Comparison of ENCODE assay signal across 13 cellular contexts in the genomic region with DNA sequence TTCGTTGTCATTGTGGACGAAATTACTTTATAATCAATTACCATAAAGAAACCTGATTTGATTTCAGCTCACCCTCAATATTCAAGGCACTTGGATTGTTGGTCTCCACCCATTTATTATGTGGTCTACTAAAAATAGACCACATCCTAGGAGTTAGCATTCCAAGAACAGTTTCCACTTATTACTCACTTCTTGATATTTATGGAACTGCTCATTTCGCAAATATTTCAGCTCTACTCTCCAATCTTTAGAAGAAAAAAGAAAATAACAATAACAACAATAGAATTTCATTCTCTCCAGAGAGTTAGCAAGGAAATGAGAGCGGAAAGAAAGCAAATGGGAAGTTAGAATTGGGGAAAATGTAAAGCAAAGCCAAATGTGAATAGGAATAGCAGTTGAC. TPM values are rescaled to one million over a fixed set of nuclear protein-coding genes. Genes with fewer than 3 reads are reported as not detected.
DNase-seq lines count a peak whose midpoint lies in the region; ATAC-seq and TF ChIP-seq lines count a peak whose summit lies in the region.
"Had no signal": no experiment of that assay in that cellular context is flagged by ENCODE, and none has a peak within 500 bp of the region (broad histone marks: within the 10 kb centered on the region; RNA-seq: fewer than 3 reads in every experiment).

No MANE protein-coding gene starts in this region.

- DNase-seq in GM04504 (ENCODE audit: low read depth) (peak; percentile 42), fibroblast of mammary gland (ENCODE audit: low read depth) (peak; percentile 85), skeletal muscle cell (ENCODE audit: low read depth) (peak; percentile 57)
- no peak for DNase-seq in stimulated activated CD4-positive, alpha-beta T cell treated with anti-CD3 and anti-CD28 coated beads, Interleukin-2, amount 100 ng/mL, for 24 hours
- no peak for DNase-seq in stimulated activated naive CD4-positive, alpha-beta T cell treated with Interleukin-2 at 50 U/mL for 16 hours (lab: John Stamatoyannopoulos, UW)
- DNase-seq in CD8-positive, alpha-beta T cell: no peak
- DNase-seq: activated CD4-positive, alpha-beta T cell treated with anti-CD3 and anti-CD28 coated beads, Interleukin-2, amount 50 U/mL, for 48 hours; activated naive CD8-positive, alpha-beta T cell treated with anti-CD3 and anti-CD28 coated beads, Interleukin-2, amount 10 ng/mL, durations not matched to agents 7 days and 5 days; GDM1; NCI-H2107 had no signal

- H3K27ac Mint-ChIP-seq in CD8-positive, alpha-beta T cell: no peak overlapping the region
- H3K27ac Mint-ChIP-seq: activated naive CD8-positive, alpha-beta T cell treated with anti-CD3 and anti-CD28 coated beads, Interleukin-2, amount 10 ng/mL, durations not matched to agents 7 days and 5 days; natural killer cell treated with Interleukin-12 subunit alpha and Interleukin-12 subunit beta and Interleukin-15 and Interleukin-18, amount 100 ng/mL, for 72 hours had no signal

- no peaks in the 10 kb centered on the region for H3K4me1 ChIP-seq in CD8-positive, alpha-beta T cell (ENCODE audit: insufficient read depth, low read length)

- intact Hi-C loops in CD8-positive, alpha-beta T cell (cut with DNase I, micrococcal nuclease): no loop called here

- TF ChIP-seq CTCF in fibroblast of mammary gland (conservative IDR thresholded peaks at IDR 0.05; ENCODE audit: control insufficient read depth, insufficient read depth, low read depth, low read length): no peak
- no peak for TF ChIP-seq CTCF in CD8-positive, alpha-beta T cell (IDR thresholded peaks at IDR 0.05)

- H3K36me3 ChIP-seq in CD8-positive, alpha-beta T cell (ENCODE audit: insufficient read depth, low read length): no peaks in the 10 kb centered on the region

- H3K27me3 Mint-ChIP-seq in CD8-positive, alpha-beta T cell (ENCODE audit: low read depth): peaks cover 8% of the 10 kb centered on the region

- H3K36me3 Mint-ChIP-seq in CD8-positive, alpha-beta T cell: no peaks in the 10 kb centered on the region
- H3K36me3 Mint-ChIP-seq: activated naive CD8-positive, alpha-beta T cell treated with anti-CD3 and anti-CD28 coated beads, Interleukin-2, amount 10 ng/mL, durations not matched to agents 7 days and 5 days; natural killer cell treated with Interleukin-12 subunit alpha and Interleukin-12 subunit beta and Interleukin-15 and Interleukin-18, amount 100 ng/mL, for 72 hours had no signal

- H3K4me3 ChIP-seq in fibroblast of mammary gland (ENCODE audit: control insufficient read depth, low read depth, low read length) (no peak overlapping the region), skeletal muscle cell (ENCODE audit: low read depth, low read length) (no peak overlapping the region)
- H3K4me3 ChIP-seq in CD8-positive, alpha-beta T cell (ENCODE audit: low read depth, low read length): no peak overlapping the region

- H3K9me3 ChIP-seq in CD8-positive, alpha-beta T cell (ENCODE audit: low read length): no peaks in the 10 kb centered on the region

- no peaks in the 10 kb centered on the region for H3K9me3 Mint-ChIP-seq in CD8-positive, alpha-beta T cell
- H3K9me3 Mint-ChIP-seq: activated naive CD8-positive, alpha-beta T cell treated with anti-CD3 and anti-CD28 coated beads, Interleukin-2, amount 10 ng/mL, durations not matched to agents 7 days and 5 days; natural killer cell treated with Interleukin-12 subunit alpha and Interleukin-12 subunit beta and Interleukin-15 and Interleukin-18, amount 100 ng/mL, for 72 hours had no signal

- ATAC-seq in SK-N-SH treated with all-trans-retinoic acid at 6 μM for 48 hours (peak; percentile 50), GM18867 (IDR thresholded peaks at IDR 0.05; ENCODE audit: unreplicated experiment) (no peak)
- ATAC-seq in CD8-positive, alpha-beta T cell: no peak
- ATAC-seq: natural killer cell treated with Interleukin-12 subunit alpha and Interleukin-12 subunit beta and Interleukin-15 and Interleukin-18, amount 100 ng/mL, for 72 hours had no signal

- POLR2A ChIA-PET in CD8-positive, alpha-beta T cell (lab: Charles Lee): no interaction called here

- CTCF ChIA-PET in CD8-positive, alpha-beta T cell (lab: Charles Lee): no interaction called here

- H3K4me1 Mint-ChIP-seq in CD8-positive, alpha-beta T cell (ENCODE audit: low read depth): no peaks in the 10 kb centered on the region

- no peaks in the 10 kb centered on the region for H3K27me3 ChIP-seq in CD8-positive, alpha-beta T cell (ENCODE audit: insufficient read depth, low read length)

- no peak overlapping the region for H3K27ac ChIP-seq in CD8-positive, alpha-beta T cell (ENCODE audit: low read depth, low read length)

- H3K4me3 Mint-ChIP-seq in CD8-positive, alpha-beta T cell: no peak overlapping the region
- H3K4me3 Mint-ChIP-seq: activated naive CD8-positive, alpha-beta T cell treated with anti-CD3 and anti-CD28 coated beads, Interleukin-2, amount 10 ng/mL, durations not matched to agents 7 days and 5 days; natural killer cell treated with Interleukin-12 subunit alpha and Interleukin-12 subunit beta and Interleukin-15 and Interleukin-18, amount 100 ng/mL, for 72 hours had no signal

TF ChIP-seq in SK-N-SH treated with all-trans-retinoic acid at 6 μM for 48 hours, 23 proteins besides CTCF, POLR2A, EP300 and RAD21:
- TF ChIP-seq OSR1 (CRISPR knock-in tag; IDR thresholded peaks at IDR 0.05) (no peak), ZFP30 (CRISPR knock-in tag; IDR thresholded peaks at IDR 0.05) (no peak), ZFP3 (CRISPR knock-in tag; IDR thresholded peaks at IDR 0.05) (no peak)

RNA-seq across cellular contexts. Expression of gene HDAC2, which starts 26.2 kb away (rescaled TPM):
- 10 to 100 TPM; 34.6 to 35.0 TPM for total RNA-seq in CD8-positive, alpha-beta T cell

Comparison
In these comparisons a context has a peak if more than half of its experiments do, and no peak if none do; other contexts are left out.
1. DNase-seq: peak in GM04504 (single experiment), fibroblast of mammary gland (single experiment) and skeletal muscle cell (single experiment); none in stimulated activated CD4-positive, alpha-beta T cell treated with anti-CD3 and anti-CD28 coated beads, Interleukin-2, amount 100 ng/mL, for 24 hours (0 of 2), stimulated activated naive CD4-positive, alpha-beta T cell treated with Interleukin-2 at 50 U/mL for 16 hours (single experiment) and CD8-positive, alpha-beta T cell (0 of 7).